Comparison of ENCODE assay signal across 20 cellular contexts in genomic region chr6:25387483-25387882, GRCh38.
DNase-seq lines count a peak whose midpoint lies in the region; ATAC-seq, FAIRE-seq and TF ChIP-seq lines count a peak whose summit lies in the region.
"Had no signal": no experiment of that assay in that cellular context is flagged by ENCODE, and none has a peak within 500 bp of the region (broad histone marks: within the 10 kb centered on the region; RNA-seq: fewer than 3 reads in every experiment).

No MANE protein-coding gene starts in this region.

- CTCF ChIA-PET in GM10248 (lab: Yijun Ruan, JAX) = interaction anchor here (0.8 to 1.7 kb wide), 6 partner anchors 9 to 22 kb away, joined by 3 to 6 read pairs (median 4); no protein-coding TSS in a partner anchor
- CTCF ChIA-PET in activated CD8-positive, alpha-beta T cell treated with anti-CD3 and anti-CD28 coated beads, Interleukin-2, amount 10 ng/mL, durations not matched to agents 7 days and 5 days (lab: Charles Lee) = interaction anchor here (0.6 to 1.7 kb wide), 4 partner anchors 13 to 20 kb away, joined by 3 read pairs; no protein-coding TSS in a partner anchor

- no peak overlapping the region for H3K4me3 Mint-ChIP-seq in activated T-cell treated with anti-CD3 and anti-CD28 coated beads, Interleukin-2, amount 50 U/mL, for 4 hours
- no peak overlapping the region for H3K4me3 Mint-ChIP-seq in activated CD8-positive, alpha-beta T cell treated with anti-CD3 and anti-CD28 coated beads, Interleukin-2, amount 10 ng/mL, durations not matched to agents 7 days and 5 days
- H3K4me3 Mint-ChIP-seq: GM23338 had no signal

- H3K27ac Mint-ChIP-seq in activated CD8-positive, alpha-beta T cell treated with anti-CD3 and anti-CD28 coated beads, Interleukin-2, amount 10 ng/mL, durations not matched to agents 7 days and 5 days = no peak overlapping the region
- H3K27ac Mint-ChIP-seq: GM23338 had no signal

- H3K27me3 Mint-ChIP-seq in activated T-cell treated with anti-CD3 and anti-CD28 coated beads, Interleukin-2, amount 50 U/mL, for 4 hours (ENCODE audit: low read depth) = no peaks in the 10 kb centered on the region
- no peaks in the 10 kb centered on the region for H3K27me3 Mint-ChIP-seq in activated CD8-positive, alpha-beta T cell treated with anti-CD3 and anti-CD28 coated beads, Interleukin-2, amount 10 ng/mL, durations not matched to agents 7 days and 5 days (ENCODE audit: low read depth)

- peak; percentile 91 for FAIRE-seq in GM19239 (lab: Jason Lieb, UNC)
- FAIRE-seq: keratinocyte, small intestine had no signal

- peaks cover 8% of the 10 kb centered on the region for H3K4me1 Mint-ChIP-seq in activated T-cell treated with anti-CD3 and anti-CD28 coated beads, Interleukin-2, amount 50 U/mL, for 4 hours (ENCODE audit: low read depth)
- H3K4me1 Mint-ChIP-seq in activated CD8-positive, alpha-beta T cell treated with anti-CD3 and anti-CD28 coated beads, Interleukin-2, amount 10 ng/mL, durations not matched to agents 7 days and 5 days (ENCODE audit: low read depth) = peaks cover 2% of the 10 kb centered on the region

- no peaks in the 10 kb centered on the region for H3K36me3 Mint-ChIP-seq in activated T-cell treated with anti-CD3 and anti-CD28 coated beads, Interleukin-2, amount 50 U/mL, for 4 hours (ENCODE audit: insufficient read depth)
- H3K36me3 Mint-ChIP-seq in activated CD8-positive, alpha-beta T cell treated with anti-CD3 and anti-CD28 coated beads, Interleukin-2, amount 10 ng/mL, durations not matched to agents 7 days and 5 days (ENCODE audit: low read depth) = no peaks in the 10 kb centered on the region

- POLR2A ChIA-PET in GM10248 (lab: Yijun Ruan, JAX) = no interaction called here
- POLR2A ChIA-PET in activated CD8-positive, alpha-beta T cell treated with anti-CD3 and anti-CD28 coated beads, Interleukin-2, amount 10 ng/mL, durations not matched to agents 7 days and 5 days (lab: Charles Lee) = interaction anchor here (0.8 kb wide), 1 partner anchor 8 kb away, joined by 3 read pairs; no protein-coding TSS in a partner anchor

- no peaks in the 10 kb centered on the region for H3K9me3 Mint-ChIP-seq in activated T-cell treated with anti-CD3 and anti-CD28 coated beads, Interleukin-2, amount 50 U/mL, for 4 hours
- no peaks in the 10 kb centered on the region for H3K9me3 Mint-ChIP-seq in activated CD8-positive, alpha-beta T cell treated with anti-CD3 and anti-CD28 coated beads, Interleukin-2, amount 10 ng/mL, durations not matched to agents 7 days and 5 days (ENCODE audit: insufficient read depth)
- H3K9me3 Mint-ChIP-seq: GM23338 had no signal

- intact Hi-C loops in left ventricle myocardium superior (cut with micrococcal nuclease) = no loop called here

- ATAC-seq in HG02884 (IDR thresholded peaks at IDR 0.05; ENCODE audit: unreplicated experiment) (peak; percentile 66), left ventricle myocardium superior (no peak)
- ATAC-seq in activated T-cell treated with anti-CD3 and anti-CD28 coated beads, Interleukin-2, amount 50 U/mL, for 4 hours = no peak
- ATAC-seq in activated CD8-positive, alpha-beta T cell treated with anti-CD3 and anti-CD28 coated beads, Interleukin-2, amount 10 ng/mL, durations not matched to agents 7 days and 5 days = no peak
- ATAC-seq: GM23338, mucosa of descending colon had no signal

- DNase-seq in GM10248 (ENCODE audit: extremely low spot score) (peak; percentile 39), GM19239 (ENCODE audit: insufficient read length, low spot score) (peak; percentile 23), RPMI8226 (peak; percentile 66), left ventricle myocardium superior (no peak)
- DNase-seq in activated naive CD4-positive, alpha-beta T cell (lab: John Stamatoyannopoulos, UW) = no peak
- no peak for DNase-seq in activated T-cell treated with anti-CD3 and anti-CD28 coated beads, Interleukin-2, amount 50 U/mL, for 4 hours
- DNase-seq in activated CD8-positive, alpha-beta T cell treated with anti-CD3 and anti-CD28 coated beads, Interleukin-2, amount 10 ng/mL, durations not matched to agents 7 days and 5 days = no peak
- DNase-seq: activated CD4-positive, alpha-beta T cell treated with anti-CD3 and anti-CD28 coated beads, Interleukin-2, amount 50 U/mL, for 48 hours; erythroblast; head of caudate nucleus; MG63; mucosa of descending colon; NCI-H82; ovary; SIG-M5; small intestine; stomach had no signal

- no peak for TF ChIP-seq CTCF in GM10248 (IDR thresholded peaks at IDR 0.05; ENCODE audit: control extremely low read depth, extremely low read depth, low read depth, missing control alignments)

Comparison
In these comparisons a context has a peak if more than half of its experiments do, and no peak if none do; other contexts are left out.
1. DNase-seq: peak in GM10248 (single experiment), GM19239 (single experiment) and RPMI8226 (single experiment); none in activated naive CD4-positive, alpha-beta T cell (0 of 4), activated T-cell treated with anti-CD3 and anti-CD28 coated beads, Interleukin-2, amount 50 U/mL, for 4 hours (single experiment), activated CD8-positive, alpha-beta T cell treated with anti-CD3 and anti-CD28 coated beads, Interleukin-2, amount 10 ng/mL, durations not matched to agents 7 days and 5 days (single experiment) and left ventricle myocardium superior (single experiment).